12 cellular contexts compared by ENCODE assay signal in genomic region chr1:45337630-45338320, GRCh38. TPM values are rescaled to one million over a fixed set of nuclear protein-coding genes. Genes with fewer than 3 reads are reported as not detected.
DNase-seq lines count a peak whose midpoint lies in the region; ATAC-seq and TF ChIP-seq lines count a peak whose summit lies in the region.
"Had no signal": no experiment of that assay in that cellular context is flagged by ENCODE, and none has a peak within 500 bp of the region (broad histone marks: within the 10 kb centered on the region; RNA-seq: fewer than 3 reads in every experiment).

No MANE protein-coding gene starts in this region.

- intact Hi-C loops in Caco-2 (cut with micrococcal nuclease; ENCODE audit: unreplicated experiment), result no loop called here
- intact Hi-C loops in Right ventricle myocardium superior (cut with DNase I), result no loop called here

- H3K9me3 Mint-ChIP-seq in Caco-2 (ENCODE audit: unreplicated experiment), result no peaks in the 10 kb centered on the region
- H3K9me3 Mint-ChIP-seq in activated naive CD8-positive, alpha-beta T cell treated with anti-CD3 and anti-CD28 coated beads for 36 hours, result peaks cover 5% of the 10 kb centered on the region
- H3K9me3 Mint-ChIP-seq in natural killer cell treated with Interleukin-12 subunit alpha and Interleukin-12 subunit beta and Interleukin-15 and Interleukin-18, amount 100 ng/mL, for 72 hours, result no peaks in the 10 kb centered on the region
- H3K9me3 Mint-ChIP-seq: central memory CD8-positive, alpha-beta T cell had no signal

- H3K4me3 ChIP-seq in Caco-2 (ENCODE audit: low read depth, low read length), result no peak overlapping the region
- H3K4me3 ChIP-seq: left lung had no signal

- peaks cover 10% of the 10 kb centered on the region for H3K36me3 ChIP-seq in Caco-2 (ENCODE audit: control insufficient read depth, insufficient read depth, low read length)

- no peaks in the 10 kb centered on the region for H3K27me3 ChIP-seq in Caco-2 (replicated peaks; ENCODE audit: control insufficient read depth, insufficient read depth, low read length)
- H3K27me3 ChIP-seq: left lung had no signal

- TF ChIP-seq CTCF in Caco-2 (IDR thresholded peaks at IDR 0.05; ENCODE audit: insufficient read depth in 1 of 2, low read depth in 1 of 2, low read length in 1 of 2, severe bottlenecking in 1 of 2, unreplicated experiment in 1 of 2), result no peak

- no peak for DNase-seq in Caco-2
- peak; percentile 32 for DNase-seq in HK-2 (ENCODE audit: unreplicated experiment)
- DNase-seq in activated naive CD8-positive, alpha-beta T cell treated with anti-CD3 and anti-CD28 coated beads for 36 hours, result no peak
- DNase-seq in natural killer cell treated with Interleukin-12 subunit alpha and Interleukin-12 subunit beta and Interleukin-15 and Interleukin-18, amount 100 ng/mL, for 72 hours (ENCODE audit: low spot score), result no peak
- DNase-seq in Right ventricle myocardium superior, result no peak
- DNase-seq in NCI-H187 treated with DMSO at 0.1 percent for 48 hours (lab: John Stamatoyannopoulos, UW), result no peak
- DNase-seq in NCI-H1105 (lab: John Stamatoyannopoulos, UW), result no peak
- DNase-seq: COR-L47, left lung, NCI-H1105 treated with DMSO at 0.1 percent for 48 hours, NCI-H2227 treated with DMSO at 0.1 percent for 48 hours had no signal

- ATAC-seq in natural killer cell treated with Interleukin-12 subunit alpha and Interleukin-12 subunit beta and Interleukin-15 and Interleukin-18, amount 100 ng/mL, for 72 hours, result no peak
- no peak for ATAC-seq in Right ventricle myocardium superior (ENCODE audit: poor library complexity)
- ATAC-seq: left lung had no signal

- H3K4me1 Mint-ChIP-seq in Caco-2 (ENCODE audit: low read depth, unreplicated experiment), result peaks cover 52% of the 10 kb centered on the region
- H3K4me1 Mint-ChIP-seq in activated naive CD8-positive, alpha-beta T cell treated with anti-CD3 and anti-CD28 coated beads for 36 hours, result peaks cover 31% of the 10 kb centered on the region
- H3K4me1 Mint-ChIP-seq in natural killer cell treated with Interleukin-12 subunit alpha and Interleukin-12 subunit beta and Interleukin-15 and Interleukin-18, amount 100 ng/mL, for 72 hours (ENCODE audit: low read depth in 2 of 2), result peaks cover 48 to 50% of the 10 kb centered on the region in 2 donors

- H3K4me3 Mint-ChIP-seq in Caco-2 (ENCODE audit: unreplicated experiment), result peak overlapping the region; percentile 99
- H3K4me3 Mint-ChIP-seq in activated naive CD8-positive, alpha-beta T cell treated with anti-CD3 and anti-CD28 coated beads for 36 hours, result peak overlapping the region; percentile 12
- peak overlapping the region; percentile 99 for H3K4me3 Mint-ChIP-seq in natural killer cell treated with Interleukin-12 subunit alpha and Interleukin-12 subunit beta and Interleukin-15 and Interleukin-18, amount 100 ng/mL, for 72 hours

- BruUV-seq in Caco-2 (replicated peaks; lab: Mats Ljungman, UMichigan), result no TSS peak

- POLR2A ChIA-PET in Caco-2 (lab: Charles Lee), result interaction anchor here (1.2 kb wide), 1 partner anchor 9 kb away, joined by 3 read pairs; no protein-coding TSS in a partner anchor

- H3K27me3 Mint-ChIP-seq in Caco-2 (ENCODE audit: insufficient read depth, unreplicated experiment), result no peaks in the 10 kb centered on the region
- no peaks in the 10 kb centered on the region for H3K27me3 Mint-ChIP-seq in activated naive CD8-positive, alpha-beta T cell treated with anti-CD3 and anti-CD28 coated beads for 36 hours
- H3K27me3 Mint-ChIP-seq in natural killer cell treated with Interleukin-12 subunit alpha and Interleukin-12 subunit beta and Interleukin-15 and Interleukin-18, amount 100 ng/mL, for 72 hours, result no peaks in the 10 kb centered on the region
- H3K27me3 Mint-ChIP-seq: central memory CD8-positive, alpha-beta T cell had no signal

- no peaks in the 10 kb centered on the region for H3K9me3 ChIP-seq in Caco-2
- H3K9me3 ChIP-seq: left lung had no signal

- H3K36me3 Mint-ChIP-seq in Caco-2 (ENCODE audit: insufficient read depth, unreplicated experiment), result peaks cover 83% of the 10 kb centered on the region
- peaks cover 50% of the 10 kb centered on the region for H3K36me3 Mint-ChIP-seq in activated naive CD8-positive, alpha-beta T cell treated with anti-CD3 and anti-CD28 coated beads for 36 hours
- H3K36me3 Mint-ChIP-seq in natural killer cell treated with Interleukin-12 subunit alpha and Interleukin-12 subunit beta and Interleukin-15 and Interleukin-18, amount 100 ng/mL, for 72 hours, result peaks cover 24% of the 10 kb centered on the region

- CTCF ChIA-PET in Caco-2 (lab: Charles Lee), result no interaction called here

- peak overlapping the region; percentile 97 for H3K27ac Mint-ChIP-seq in Caco-2 (ENCODE audit: unreplicated experiment)
- peak overlapping the region; percentile 6 for H3K27ac Mint-ChIP-seq in activated naive CD8-positive, alpha-beta T cell treated with anti-CD3 and anti-CD28 coated beads for 36 hours
- H3K27ac Mint-ChIP-seq in natural killer cell treated with Interleukin-12 subunit alpha and Interleukin-12 subunit beta and Interleukin-15 and Interleukin-18, amount 100 ng/mL, for 72 hours, result peak overlapping the region; percentile 96 to 100

- H3K4me1 ChIP-seq in Caco-2, result peaks cover 54% of the 10 kb centered on the region

RNA-seq across cellular contexts. Expression of gene TOE1, which starts 2.2 kb away (rescaled TPM):
- total RNA-seq in Caco-2 (2022) (15.5 and 19.0 TPM in 2 replicates), Right ventricle myocardium superior (2.9 TPM)
- 10 to 100 TPM; 54.8 to 54.9 TPM for total RNA-seq in activated naive CD8-positive, alpha-beta T cell treated with anti-CD3 and anti-CD28 coated beads for 36 hours
- total RNA-seq in natural killer cell treated with Interleukin-12 subunit alpha and Interleukin-12 subunit beta and Interleukin-15 and Interleukin-18, amount 100 ng/mL, for 72 hours, result 10 to 100 TPM; 29.8 to 43.6 TPM

RNA-seq across cellular contexts. Expression of gene MUTYH, which starts 2.5 kb away (rescaled TPM):
- 46.3 and 48.4 TPM in 2 replicates for total RNA-seq in Caco-2 (2022)
- 10 to 100 TPM; 54.4 to 57.9 TPM for total RNA-seq in activated naive CD8-positive, alpha-beta T cell treated with anti-CD3 and anti-CD28 coated beads for 36 hours
- 10 to 100 TPM; 30.5 to 63.2 TPM for total RNA-seq in natural killer cell treated with Interleukin-12 subunit alpha and Interleukin-12 subunit beta and Interleukin-15 and Interleukin-18, amount 100 ng/mL, for 72 hours
- total RNA-seq in Right ventricle myocardium superior, result 6.1 TPM

RNA-seq across cellular contexts. Expression of gene HPDL, which starts 11.1 kb away (rescaled TPM):
- total RNA-seq in Caco-2 (2022) (78.2 and 90.6 TPM in 2 replicates), Right ventricle myocardium superior (not detected)
- 10 to 100 TPM; 51.8 to 53.0 TPM for total RNA-seq in activated naive CD8-positive, alpha-beta T cell treated with anti-CD3 and anti-CD28 coated beads for 36 hours
- 10 to 100 TPM in 1 of 2 donors, 1 to 10 TPM in 1; 8.6 to 51.9 TPM for total RNA-seq in natural killer cell treated with Interleukin-12 subunit alpha and Interleukin-12 subunit beta and Interleukin-15 and Interleukin-18, amount 100 ng/mL, for 72 hours

Comparison
In these comparisons a context has a peak if more than half of its experiments do, and no peak if none do; other contexts are left out.
1. H3K27ac Mint-ChIP-seq: peak in every context shown above with its lines; median percentile 98 in natural killer cell treated with Interleukin-12 subunit alpha and Interleukin-12 subunit beta and Interleukin-15 and Interleukin-18, amount 100 ng/mL, for 72 hours; 97 in Caco-2; 6 in activated naive CD8-positive, alpha-beta T cell treated with anti-CD3 and anti-CD28 coated beads for 36 hours.
2. H3K4me3 Mint-ChIP-seq: peak in every context shown above with its lines; median percentile 99 in Caco-2; 99 in natural killer cell treated with Interleukin-12 subunit alpha and Interleukin-12 subunit beta and Interleukin-15 and Interleukin-18, amount 100 ng/mL, for 72 hours; 12 in activated naive CD8-positive, alpha-beta T cell treated with anti-CD3 and anti-CD28 coated beads for 36 hours.